In the genomic region with DNA sequence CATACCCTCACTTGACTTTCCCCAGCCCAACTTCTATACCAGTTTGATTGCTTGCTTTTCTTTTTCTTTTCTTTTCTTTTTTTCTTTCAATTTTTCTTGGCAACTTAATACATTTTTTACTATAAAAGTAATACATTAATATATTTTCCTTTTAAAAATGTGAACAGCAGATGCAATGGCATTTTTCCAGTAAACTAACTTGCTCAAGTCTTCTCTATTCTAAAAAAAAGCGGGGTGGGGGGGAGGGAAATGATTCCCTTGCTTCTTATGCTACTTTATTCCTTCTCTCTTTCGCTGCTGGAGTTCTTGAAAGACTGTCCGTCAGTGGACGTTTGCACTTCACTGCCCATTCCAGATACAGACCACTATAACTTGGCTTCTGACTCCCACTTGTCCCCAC, we compare ENCODE assay signal across 19 cellular contexts.
DNase-seq lines count a peak whose midpoint lies in the region; ATAC-seq, FAIRE-seq and TF ChIP-seq lines count a peak whose summit lies in the region.
"Had no signal": no experiment of that assay in that cellular context is flagged by ENCODE, and none has a peak within 500 bp of the region (broad histone marks: within the 10 kb centered on the region; RNA-seq: fewer than 3 reads in every experiment).

No MANE protein-coding gene starts in this region.

- H2AFZ ChIP-seq in astrocyte (ENCODE audit: low read depth, low read length), result no peak overlapping the region

- no peak overlapping the region for H3K9ac ChIP-seq in astrocyte (ENCODE audit: low read length)
- H3K9ac ChIP-seq: KMS-11 had no signal

- no peak overlapping the region for H3K4me3 ChIP-seq in astrocyte (ENCODE audit: insufficient read depth, low read depth, low read length)

- H3K9me3 Mint-ChIP-seq in activated naive CD8-positive, alpha-beta T cell (ENCODE audit: low read depth), result no peaks in the 10 kb centered on the region
- no peaks in the 10 kb centered on the region for H3K9me3 Mint-ChIP-seq in activated naive CD8-positive, alpha-beta T cell treated with anti-CD3 and anti-CD28 coated beads, Interleukin-2, amount 50 U/mL, for 24 hours
- H3K9me3 Mint-ChIP-seq in HFFc6, result no peaks in the 10 kb centered on the region
- peaks cover 2% of the 10 kb centered on the region for H3K9me3 Mint-ChIP-seq in astrocyte (ENCODE audit: unreplicated experiment)
- peaks cover 5% of the 10 kb centered on the region for H3K9me3 Mint-ChIP-seq in natural killer cell treated with Interleukin-12 subunit alpha and Interleukin-12 subunit beta and Interleukin-15 and Interleukin-18, amount 100 ng/mL, for 72 hours

- TF ChIP-seq CTCF in HFFc6 (IDR thresholded peaks at IDR 0.05), result no peak
- TF ChIP-seq CTCF in astrocyte (IDR thresholded peaks at IDR 0.05; ENCODE audit: insufficient read depth, low read depth, low read length), result no peak

- H4K20me1 ChIP-seq in astrocyte (ENCODE audit: insufficient read depth, low read length), result no peaks in the 10 kb centered on the region

- DNase-seq in activated naive CD8-positive, alpha-beta T cell treated with anti-CD3 and anti-CD28 coated beads, Interleukin-2, amount 50 U/mL, for 24 hours, result no peak
- DNase-seq in HFFc6, result no peak
- DNase-seq in astrocyte (ENCODE audit: low read depth), result no peak
- no peak for DNase-seq in natural killer cell treated with Interleukin-12 subunit alpha and Interleukin-12 subunit beta and Interleukin-15 and Interleukin-18, amount 100 ng/mL, for 72 hours (ENCODE audit: low spot score)
- no peak for DNase-seq in central memory CD4-positive, alpha-beta T cell
- no peak for DNase-seq in left cardiac atrium
- DNase-seq in NCI-H1930 (lab: John Stamatoyannopoulos, UW), result no peak
- DNase-seq: H7, MM.1S, NCI-H1105, NCI-H1694, NCI-H2107, NCI-H226, NCI-H524 treated with DMSO at 0.1 percent for 48 hours had no signal

- H3K27me3 ChIP-seq in astrocyte (ENCODE audit: insufficient read depth, low read length), result no peaks in the 10 kb centered on the region

- no peak for FAIRE-seq in astrocyte (lab: Jason Lieb, UNC)
- FAIRE-seq: HepG2 had no signal

- H3K27me3 Mint-ChIP-seq in activated naive CD8-positive, alpha-beta T cell, result no peaks in the 10 kb centered on the region
- no peaks in the 10 kb centered on the region for H3K27me3 Mint-ChIP-seq in activated naive CD8-positive, alpha-beta T cell treated with anti-CD3 and anti-CD28 coated beads, Interleukin-2, amount 50 U/mL, for 24 hours
- H3K27me3 Mint-ChIP-seq in HFFc6 (ENCODE audit: insufficient read depth), result no peaks in the 10 kb centered on the region; the same call in none of the 2 replicates
- H3K27me3 Mint-ChIP-seq in astrocyte (ENCODE audit: low read depth, unreplicated experiment), result no peaks in the 10 kb centered on the region
- H3K27me3 Mint-ChIP-seq in natural killer cell treated with Interleukin-12 subunit alpha and Interleukin-12 subunit beta and Interleukin-15 and Interleukin-18, amount 100 ng/mL, for 72 hours, result no peaks in the 10 kb centered on the region

- no peak overlapping the region for H3K4me3 Mint-ChIP-seq in activated naive CD8-positive, alpha-beta T cell
- H3K4me3 Mint-ChIP-seq in activated naive CD8-positive, alpha-beta T cell treated with anti-CD3 and anti-CD28 coated beads, Interleukin-2, amount 50 U/mL, for 24 hours, result no peak overlapping the region
- no peak overlapping the region for H3K4me3 Mint-ChIP-seq in HFFc6
- no peak overlapping the region for H3K4me3 Mint-ChIP-seq in astrocyte (ENCODE audit: unreplicated experiment)
- H3K4me3 Mint-ChIP-seq in natural killer cell treated with Interleukin-12 subunit alpha and Interleukin-12 subunit beta and Interleukin-15 and Interleukin-18, amount 100 ng/mL, for 72 hours, result peak overlapping the region; percentile 53

- no peak overlapping the region for H3K27ac ChIP-seq in astrocyte (ENCODE audit: low read depth, low read length)
- H3K27ac ChIP-seq: KMS-11 had no signal

- H3K4me2 ChIP-seq in astrocyte (ENCODE audit: low read length), result no peak overlapping the region
- H3K4me2 ChIP-seq: KMS-11 had no signal

- no peaks in the 10 kb centered on the region for H3K36me3 ChIP-seq in astrocyte (ENCODE audit: insufficient read depth, low read length)

- peaks cover 26% of the 10 kb centered on the region for H3K4me1 ChIP-seq in astrocyte (ENCODE audit: insufficient read depth, low read length)

- H3K79me2 ChIP-seq in astrocyte (ENCODE audit: insufficient read depth, low read length), result peaks cover 13% of the 10 kb centered on the region

- H3K4me1 Mint-ChIP-seq in activated naive CD8-positive, alpha-beta T cell (ENCODE audit: low read depth), result peaks cover 77% of the 10 kb centered on the region
- H3K4me1 Mint-ChIP-seq in activated naive CD8-positive, alpha-beta T cell treated with anti-CD3 and anti-CD28 coated beads, Interleukin-2, amount 50 U/mL, for 24 hours, result peaks cover 77% of the 10 kb centered on the region
- H3K4me1 Mint-ChIP-seq in HFFc6 (ENCODE audit: low read depth) (peaks cover 87% of the 10 kb centered on the region), astrocyte (ENCODE audit: low read depth, unreplicated experiment) (peaks cover 61% of the 10 kb centered on the region)
- peaks cover 55 to 62% of the 10 kb centered on the region in 2 donors for H3K4me1 Mint-ChIP-seq in natural killer cell treated with Interleukin-12 subunit alpha and Interleukin-12 subunit beta and Interleukin-15 and Interleukin-18, amount 100 ng/mL, for 72 hours (ENCODE audit: low read depth in 2 of 2)

- intact Hi-C loops in left cardiac atrium (cut with DNase I), result no loop called here

- H3K36me3 Mint-ChIP-seq in activated naive CD8-positive, alpha-beta T cell, result peaks cover 2% of the 10 kb centered on the region
- peaks cover 2% of the 10 kb centered on the region for H3K36me3 Mint-ChIP-seq in activated naive CD8-positive, alpha-beta T cell treated with anti-CD3 and anti-CD28 coated beads, Interleukin-2, amount 50 U/mL, for 24 hours (ENCODE audit: low read depth)
- H3K36me3 Mint-ChIP-seq in HFFc6 (ENCODE audit: low read depth) (peaks cover 35% of the 10 kb centered on the region), astrocyte (ENCODE audit: low read depth, unreplicated experiment) (peaks cover 4% of the 10 kb centered on the region)
- peaks cover 10% of the 10 kb centered on the region for H3K36me3 Mint-ChIP-seq in natural killer cell treated with Interleukin-12 subunit alpha and Interleukin-12 subunit beta and Interleukin-15 and Interleukin-18, amount 100 ng/mL, for 72 hours

- no peaks in the 10 kb centered on the region for H3K9me3 ChIP-seq in astrocyte (ENCODE audit: insufficient read depth, low read depth, low read length)

- no peak for ATAC-seq in activated naive CD8-positive, alpha-beta T cell treated with anti-CD3 and anti-CD28 coated beads, Interleukin-2, amount 50 U/mL, for 24 hours
- ATAC-seq in natural killer cell treated with Interleukin-12 subunit alpha and Interleukin-12 subunit beta and Interleukin-15 and Interleukin-18, amount 100 ng/mL, for 72 hours, result no peak
- ATAC-seq in left cardiac atrium, result no peak
- ATAC-seq: HepG2, Panc1, Right ventricle myocardium inferior had no signal

- H3K27ac Mint-ChIP-seq in activated naive CD8-positive, alpha-beta T cell, result peak overlapping the region; percentile 90
- no peak overlapping the region for H3K27ac Mint-ChIP-seq in activated naive CD8-positive, alpha-beta T cell treated with anti-CD3 and anti-CD28 coated beads, Interleukin-2, amount 50 U/mL, for 24 hours
- H3K27ac Mint-ChIP-seq in HFFc6 (peak overlapping the region; percentile 60), astrocyte (ENCODE audit: unreplicated experiment) (peak overlapping the region; percentile 47)
- H3K27ac Mint-ChIP-seq in natural killer cell treated with Interleukin-12 subunit alpha and Interleukin-12 subunit beta and Interleukin-15 and Interleukin-18, amount 100 ng/mL, for 72 hours, result peak overlapping the region; percentile 69 to 73
